In genomic region chr7:86534641-86535040, GRCh38 we compare ENCODE assay signal across 8 cellular contexts.
"Had no signal": no experiment of that assay in that cellular context is flagged by ENCODE, and none has a peak within 500 bp of the region (broad histone marks: within the 10 kb centered on the region; RNA-seq: fewer than 3 reads in every experiment).

No MANE protein-coding gene starts in this region.

- FAIRE-seq: HTR-8/SVneo had no signal

- H3K27ac ChIP-seq: GM23248 had no signal

- H2AFZ ChIP-seq: GM23248 had no signal

- H3K4me3 ChIP-seq: GM23248, HAP-1 had no signal

- H3K9me3 ChIP-seq: HAP-1 had no signal

- H3K4me1 ChIP-seq: HAP-1 had no signal

- ATAC-seq: HCT116 had no signal

- H3K9ac ChIP-seq: GM23248 had no signal

- H3K36me3 ChIP-seq: HAP-1 had no signal

- DNase-seq: GM23248, GOT3, H7, HFFc6, IMR-90 had no signal
